In the genomic region with DNA sequence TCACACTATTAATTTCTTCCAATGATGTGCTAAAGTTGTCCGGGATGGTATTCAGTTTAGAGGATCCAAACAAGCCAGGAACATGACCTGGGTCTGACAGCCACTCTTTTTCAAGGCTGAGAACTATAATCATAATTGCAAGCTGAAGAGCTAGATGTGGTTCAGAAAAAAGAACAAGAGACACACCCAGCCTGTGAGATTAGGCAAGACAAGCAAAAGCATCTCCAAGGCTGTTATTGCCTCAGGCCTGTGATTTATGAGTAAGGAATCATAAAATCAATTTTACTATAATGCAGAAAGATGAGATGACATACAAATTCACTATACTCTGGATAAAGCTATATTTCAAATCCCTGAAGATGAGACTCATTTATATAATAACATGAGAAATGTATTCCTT, we compare ENCODE assay signal across 2 cellular contexts.
TF ChIP-seq lines count a peak whose summit lies in the region.

No MANE protein-coding gene starts in this region.

TF ChIP-seq in A549, 52 proteins besides CTCF, POLR2A, EP300 and RAD21:
- TF ChIP-seq, protein P1, sequence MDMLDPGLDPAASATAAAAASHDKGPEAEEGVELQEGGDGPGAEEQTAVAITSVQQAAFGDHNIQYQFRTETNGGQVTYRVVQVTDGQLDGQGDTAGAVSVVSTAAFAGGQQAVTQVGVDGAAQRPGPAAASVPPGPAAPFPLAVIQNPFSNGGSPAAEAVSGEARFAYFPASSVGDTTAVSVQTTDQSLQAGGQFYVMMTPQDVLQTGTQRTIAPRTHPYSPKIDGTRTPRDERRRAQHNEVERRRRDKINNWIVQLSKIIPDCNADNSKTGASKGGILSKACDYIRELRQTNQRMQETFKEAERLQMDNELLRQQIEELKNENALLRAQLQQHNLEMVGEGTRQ (IDR thresholded peaks at IDR 0.05), result no peak
- TF ChIP-seq TP53 (CRISPR knock-in tag; IDR thresholded peaks at IDR 0.05), result no peak
- TF ChIP-seq NPAS2 (CRISPR knock-in tag; IDR thresholded peaks at IDR 0.05; ENCODE audit: borderline replicate concordance), result no peak
- no peak for TF ChIP-seq HEYL (CRISPR knock-in tag; IDR thresholded peaks at IDR 0.05)
- TF ChIP-seq GATA3 (IDR thresholded peaks at IDR 0.05; ENCODE audit: borderline replicate concordance), result no peak
- TF ChIP-seq ESRRA (IDR thresholded peaks at IDR 0.05; ENCODE audit: borderline replicate concordance, low read length), result no peak
- TF ChIP-seq MAZ (IDR thresholded peaks at IDR 0.05; ENCODE audit: borderline replicate concordance, low read depth, low read length), result no peak
- TF ChIP-seq FOSL2 (IDR thresholded peaks at IDR 0.05), result no peak
- no peak for TF ChIP-seq FOSL2 (CRISPR knock-in tag; IDR thresholded peaks at IDR 0.05)
- TF ChIP-seq JUNB (IDR thresholded peaks at IDR 0.05), result no peak
- no peak for TF ChIP-seq POLR2AphosphoS2 (conservative IDR thresholded peaks at IDR 0.05; ENCODE audit: low read length)
- TF ChIP-seq FOSB (CRISPR knock-in tag; IDR thresholded peaks at IDR 0.05), result no peak
- TF ChIP-seq FOXS1 (CRISPR knock-in tag; IDR thresholded peaks at IDR 0.05), result no peak
- TF ChIP-seq BHLHE40 (IDR thresholded peaks at IDR 0.05; ENCODE audit: low read depth, low read length), result no peak
- no peak for TF ChIP-seq PHF8 (IDR thresholded peaks at IDR 0.05; ENCODE audit: borderline replicate concordance, low read depth)
- TF ChIP-seq NR3C1 (IDR thresholded peaks at IDR 0.05), result no peak
- no peak for TF ChIP-seq RCOR1 (IDR thresholded peaks at IDR 0.05; ENCODE audit: low read depth, low read length)
TF ChIP-seq in A549: peak in this region for 0.

TF ChIP-seq in SK-N-SH, 30 proteins besides CTCF, POLR2A, EP300 and RAD21:
- TF ChIP-seq TEAD4 (IDR thresholded peaks at IDR 0.05; ENCODE audit: borderline replicate concordance, insufficient read depth) (no peak), EZH2phosphoT487 (IDR thresholded peaks at IDR 0.05; ENCODE audit: borderline replicate concordance, low read depth) (no peak), FOSL2 (IDR thresholded peaks at IDR 0.05; ENCODE audit: borderline replicate concordance, low read depth) (no peak), RCOR1 (IDR thresholded peaks at IDR 0.05; ENCODE audit: low read length) (no peak)
- TF ChIP-seq, protein P1 (IDR thresholded peaks at IDR 0.05; ENCODE audit: borderline replicate concordance, low read depth, low read length), result no peak
